ENCODE assay signal across 10 cellular contexts in the genomic region with DNA sequence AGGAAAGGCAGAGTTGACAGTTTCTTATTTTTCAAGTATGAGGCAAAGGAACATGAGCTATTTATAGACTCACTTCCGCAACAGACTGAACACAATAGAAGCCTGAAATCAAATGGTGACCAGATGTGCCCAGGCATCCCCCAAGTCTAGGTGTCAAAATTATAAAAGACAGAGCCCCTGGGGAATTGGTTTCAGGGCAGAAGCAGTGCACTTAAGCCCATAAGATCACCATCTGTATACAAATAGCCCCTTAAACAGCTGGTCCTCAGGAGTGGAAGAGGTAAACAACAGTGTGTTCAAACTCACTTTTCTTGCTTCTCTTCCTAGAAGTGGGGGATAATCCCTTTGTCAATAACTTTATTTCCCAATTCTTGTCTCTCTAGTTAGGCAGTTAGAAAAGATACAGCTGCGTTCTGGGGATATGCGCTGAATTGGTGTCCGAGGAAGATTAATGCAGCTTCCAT. TPM values are rescaled to one million over a fixed set of nuclear protein-coding genes. Genes with fewer than 3 reads are reported as not detected.
DNase-seq lines count a peak whose midpoint lies in the region; ATAC-seq and TF ChIP-seq lines count a peak whose summit lies in the region.
"Had no signal": no experiment of that assay in that cellular context is flagged by ENCODE, and none has a peak within 500 bp of the region (broad histone marks: within the 10 kb centered on the region; RNA-seq: fewer than 3 reads in every experiment).

No MANE protein-coding gene starts in this region.

- intact Hi-C loops in ascending aorta (cut with DNase I), result no loop called here

- ATAC-seq in GM21825 (IDR thresholded peaks at IDR 0.05; ENCODE audit: unreplicated experiment) (no peak), HG03196 (IDR thresholded peaks at IDR 0.05; ENCODE audit: unreplicated experiment) (no peak)
- ATAC-seq: HCT116 had no signal

- no peak overlapping the region for H3K4me2 ChIP-seq in osteoblast (ENCODE audit: insufficient read depth, low read length)

- peak overlapping the region; percentile 32 for H2AFZ ChIP-seq in osteoblast (ENCODE audit: low read length)

- no peaks in the 10 kb centered on the region for H4K20me1 ChIP-seq in osteoblast (ENCODE audit: insufficient read depth, low read length)

- H3K79me2 ChIP-seq in osteoblast (ENCODE audit: insufficient read depth, low read length), result no peaks in the 10 kb centered on the region

- peaks cover 11 to 18% of the 10 kb centered on the region in 2 donors for H3K4me1 ChIP-seq in ascending aorta
- H3K4me1 ChIP-seq in osteoblast (ENCODE audit: insufficient read depth, low read length), result no peaks in the 10 kb centered on the region

- no peaks in the 10 kb centered on the region for H3K9me3 ChIP-seq in ascending aorta
- H3K9me3 ChIP-seq in osteoblast (ENCODE audit: low read depth, low read length), result no peaks in the 10 kb centered on the region
- H3K9me3 ChIP-seq: neutrophil had no signal

- H3K4me3 ChIP-seq in GM12865 (ENCODE audit: low read depth, low read length) (no peak overlapping the region), ascending aorta (no peak overlapping the region), osteoblast (ENCODE audit: insufficient read depth, low read length) (no peak overlapping the region)

- H3K27ac ChIP-seq in ascending aorta, result peak overlapping the region; percentile 46 to 67
- H3K27ac ChIP-seq in osteoblast (ENCODE audit: low read depth, low read length), result no peak overlapping the region
- H3K27ac ChIP-seq: neutrophil had no signal

- H3K36me3 ChIP-seq in ascending aorta (no peaks in the 10 kb centered on the region), osteoblast (ENCODE audit: insufficient read depth, low read length) (no peaks in the 10 kb centered on the region)
- H3K36me3 ChIP-seq: neutrophil had no signal

- TF ChIP-seq CTCF in GM12865 (IDR thresholded peaks at IDR 0.05; ENCODE audit: insufficient read depth, low read depth, low read length, missing control alignments) (no peak), ascending aorta (IDR thresholded peaks at IDR 0.05) (no peak), osteoblast (IDR thresholded peaks at IDR 0.05; ENCODE audit: extremely low read depth, low read depth, low read length) (no peak)

- no peaks in the 10 kb centered on the region for H3K27me3 ChIP-seq in ascending aorta
- H3K27me3 ChIP-seq in osteoblast (ENCODE audit: insufficient read depth, low read length), result no peaks in the 10 kb centered on the region

- peak; percentile 65 for DNase-seq in GM12865 (ENCODE audit: low read depth)
- peak; percentile 60 for DNase-seq in KG1 (lab: John Stamatoyannopoulos, UW)
- DNase-seq in ascending aorta (ENCODE audit: low spot score in 2 of 2), result no peak
- DNase-seq in osteoblast (ENCODE audit: insufficient read length, low spot score, missing footprints), result no peak
- no peak for DNase-seq in NCI-H2029 (lab: John Stamatoyannopoulos, UW)
- no peak for DNase-seq in activated CD4-positive, CD25-positive, alpha-beta regulatory T cell treated with anti-CD3 and anti-CD28 coated beads, Interleukin-2, amount 50 U/mL, for 72 hours

RNA-seq across cellular contexts. Expression of a gene that starts 29.9 kb away (rescaled TPM):
- total RNA-seq in ascending aorta (62.7 TPM), osteoblast (9.4 and 13.0 TPM in 2 replicates)

RNA-seq across cellular contexts. Expression of a gene that starts 56.7 kb away (rescaled TPM):
- total RNA-seq in ascending aorta (92.6 TPM), osteoblast (18.5 and 20.6 TPM in 2 replicates)

RNA-seq across cellular contexts. Expression of a gene that starts 56.7 kb away (rescaled TPM):
- total RNA-seq in ascending aorta, result 1.6 TPM
- 16.3 and 17.4 TPM in 2 replicates for total RNA-seq in osteoblast

Comparison
In these comparisons a context has a peak if more than half of its experiments do, and no peak if none do; other contexts are left out.
1. DNase-seq: peak in GM12865 (single experiment) and KG1 (single experiment); none in ascending aorta (0 of 2), osteoblast (single experiment), NCI-H2029 (single experiment) and activated CD4-positive, CD25-positive, alpha-beta regulatory T cell treated with anti-CD3 and anti-CD28 coated beads, Interleukin-2, amount 50 U/mL, for 72 hours (single experiment).